ENCODE assay signal across 17 cellular contexts in the genomic region with DNA sequence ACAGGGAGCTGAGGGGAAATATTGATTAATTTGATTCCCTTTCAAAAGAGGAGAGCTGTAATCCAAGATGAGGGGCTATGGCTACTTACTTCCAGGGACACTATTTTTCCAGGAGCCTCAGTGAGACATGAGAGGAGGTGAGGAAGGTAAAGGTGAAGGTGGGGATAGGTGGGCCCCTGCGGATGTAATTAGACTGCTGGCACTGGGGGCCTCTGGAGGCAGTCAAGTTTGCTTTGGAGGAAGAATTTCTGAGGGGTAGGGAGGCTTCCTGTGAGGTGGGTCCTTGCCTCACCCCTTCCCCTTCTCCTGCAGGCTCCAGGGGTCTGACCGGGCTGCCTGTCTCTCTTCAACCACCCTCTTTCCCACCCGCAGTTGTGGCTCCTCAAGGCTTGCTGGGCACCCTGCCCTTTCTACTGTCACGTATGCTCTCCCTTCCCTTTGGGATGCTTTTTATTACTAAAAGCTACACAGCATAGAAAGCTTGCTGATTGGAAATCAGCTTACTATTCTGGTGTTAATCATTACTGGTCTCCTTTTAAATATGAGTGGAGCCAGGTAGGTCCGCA. TPM values are rescaled to one million over a fixed set of nuclear protein-coding genes. Genes with fewer than 3 reads are reported as not detected.
DNase-seq lines count a peak whose midpoint lies in the region; ATAC-seq and TF ChIP-seq lines count a peak whose summit lies in the region.
"Had no signal": no experiment of that assay in that cellular context is flagged by ENCODE, and none has a peak within 500 bp of the region (broad histone marks: within the 10 kb centered on the region; RNA-seq: fewer than 3 reads in every experiment).

No MANE protein-coding gene starts in this region.

- no peak for TF ChIP-seq POLR2A in heart left ventricle (IDR thresholded peaks at IDR 0.05)

- H3K4me3 ChIP-seq in right cardiac atrium (ENCODE audit: low read length) (no peak overlapping the region), heart left ventricle (no peak overlapping the region), liver (ENCODE audit: low read depth in 1 of 3, low read length in 3 of 3) (no peak overlapping the region)
- H3K4me3 ChIP-seq: A549 had no signal

- H3K36me3 ChIP-seq in heart left ventricle: no peaks in the 10 kb centered on the region
- H3K36me3 ChIP-seq in liver (ENCODE audit: control insufficient read depth in 4 of 4, insufficient read depth in 3 of 4, low read depth in 1 of 4, low read length in 3 of 4): no peaks in the 10 kb centered on the region

- DNase-seq in right cardiac atrium (peak in 1 of 3 donors; percentile 61), heart left ventricle (no peak), retina (peak; percentile 40), NCI-H2196 (lab: John Stamatoyannopoulos, UW; ENCODE audit: unreplicated experiment) (no peak), anterior cingulate cortex (lab: John Stamatoyannopoulos, UW) (no peak), AG08395 (ENCODE audit: low spot score) (no peak)
- no peak for DNase-seq in stimulated activated CD4-positive, alpha-beta T cell treated with anti-CD3 and anti-CD28 coated beads, Interleukin-4, amount 100 ng/mL, for 4 hours
- DNase-seq: activated CD4-positive, alpha-beta T cell treated with anti-CD3 and anti-CD28 coated beads for 1 hour; activated gamma-delta T cell; CD4-positive, CD25-positive, alpha-beta regulatory T cell; DND-41; Karpas-422; occipital lobe; SHP77 treated with DMSO at 0.1 percent for 48 hours; T-helper 17 cell had no signal

- peak overlapping the region; percentile 21 for H3K27ac ChIP-seq in right cardiac atrium (ENCODE audit: low read length)
- H3K27ac ChIP-seq in heart left ventricle: peak overlapping the region in 5 of 12 donors; percentile 17 to 73 (median 62)
- peak overlapping the region; percentile 53 to 60 for H3K27ac ChIP-seq in liver (ENCODE audit: low read depth in 1 of 2, low read length in 2 of 2)
- H3K27ac ChIP-seq: A549 had no signal

- no peak for TF ChIP-seq CTCF in heart left ventricle (IDR thresholded peaks at IDR 0.05)
- TF ChIP-seq CTCF in liver (IDR thresholded peaks at IDR 0.05; ENCODE audit: low read depth, low read length, missing input control): no peak

- H3K9ac ChIP-seq in liver (ENCODE audit: low read depth in 1 of 2, low read length in 2 of 2): no peak overlapping the region

- WGBS in right cardiac atrium: 64% methylated on average over 5 of the region's 5 CpGs
- WGBS in heart left ventricle, 4 donors: 59 to 75% (median 70%) methylated on average over 5 of the region's 5 CpGs
- WGBS in liver: 62% methylated on average over 5 of the region's 5 CpGs

- no peak for TF ChIP-seq RAD21 in liver (IDR thresholded peaks at IDR 0.05)

- intact Hi-C loops in right cardiac atrium (cut with DNase I): no loop called here
- intact Hi-C loops in heart left ventricle (cut with DNase I): no loop called here

- H3K9me3 ChIP-seq in right cardiac atrium (ENCODE audit: control insufficient read depth, low read length) (no peaks in the 10 kb centered on the region), heart left ventricle (no peaks in the 10 kb centered on the region), liver (ENCODE audit: control insufficient read depth in 4 of 4, low read length in 3 of 4) (no peaks in the 10 kb centered on the region)
- H3K9me3 ChIP-seq: A549 had no signal

- ATAC-seq in right cardiac atrium: no peak
- no peak for ATAC-seq in heart left ventricle
- ATAC-seq: A549, T-helper 17 cell had no signal

- peaks cover 7% of the 10 kb centered on the region for H3K4me1 ChIP-seq in right cardiac atrium (ENCODE audit: control insufficient read depth, insufficient read depth, low read length)
- peaks cover 0 to 40% (median 14%) of the 10 kb centered on the region in 12 donors for H3K4me1 ChIP-seq in heart left ventricle
- H3K4me1 ChIP-seq in liver (ENCODE audit: control insufficient read depth in 4 of 4, insufficient read depth in 4 of 4, low read length in 3 of 4): peaks cover 5 to 60% (median 47%) of the 10 kb centered on the region in 4 donors
- H3K4me1 ChIP-seq: A549 had no signal

- H3K27me3 ChIP-seq in right cardiac atrium (ENCODE audit: control insufficient read depth, insufficient read depth) (no peaks in the 10 kb centered on the region), heart left ventricle (no peaks in the 10 kb centered on the region), liver (ENCODE audit: control insufficient read depth in 4 of 4, insufficient read depth in 4 of 4, low read length in 3 of 4) (no peaks in the 10 kb centered on the region)

TF ChIP-seq in liver, 16 proteins besides CTCF, POLR2A, EP300 and RAD21:
- TF ChIP-seq FOXA2 (IDR thresholded peaks at IDR 0.05) (no peak), TAF1 (conservative IDR thresholded peaks at IDR 0.05) (no peak), HNF4G (IDR thresholded peaks at IDR 0.05) (no peak), YY1 (IDR thresholded peaks at IDR 0.05) (no peak), ZBTB33 (IDR thresholded peaks at IDR 0.05) (no peak)

RNA-seq across cellular contexts. Expression of gene GASK1A, which starts 22.5 kb away (rescaled TPM):
- total RNA-seq in right cardiac atrium (1 to 10 TPM; 2.4 to 5.7 (median 4.0) TPM), heart left ventricle (1 to 10 TPM in 2 of 9 donors, under 1 TPM in 7; 0.19 to 2.5 (median 0.52) TPM), liver (10 to 100 TPM in 1 of 2 donors, under 1 TPM in 1; 0.79 to 22.8 TPM)
- polyA plus RNA-seq in right cardiac atrium (1.5 TPM), heart left ventricle (under 1 TPM; 0.23 to 0.47 TPM), liver (1 to 10 TPM; 4.1 to 5.1 TPM)
- total RNA-seq: CD4-positive, CD25-positive, alpha-beta regulatory T cell; T-helper 17 cell had no signal
- polyA plus RNA-seq: A549; CD4-positive, CD25-positive, alpha-beta regulatory T cell had no signal
